Comparison of ENCODE assay signal across 9 cellular contexts in the genomic region with DNA sequence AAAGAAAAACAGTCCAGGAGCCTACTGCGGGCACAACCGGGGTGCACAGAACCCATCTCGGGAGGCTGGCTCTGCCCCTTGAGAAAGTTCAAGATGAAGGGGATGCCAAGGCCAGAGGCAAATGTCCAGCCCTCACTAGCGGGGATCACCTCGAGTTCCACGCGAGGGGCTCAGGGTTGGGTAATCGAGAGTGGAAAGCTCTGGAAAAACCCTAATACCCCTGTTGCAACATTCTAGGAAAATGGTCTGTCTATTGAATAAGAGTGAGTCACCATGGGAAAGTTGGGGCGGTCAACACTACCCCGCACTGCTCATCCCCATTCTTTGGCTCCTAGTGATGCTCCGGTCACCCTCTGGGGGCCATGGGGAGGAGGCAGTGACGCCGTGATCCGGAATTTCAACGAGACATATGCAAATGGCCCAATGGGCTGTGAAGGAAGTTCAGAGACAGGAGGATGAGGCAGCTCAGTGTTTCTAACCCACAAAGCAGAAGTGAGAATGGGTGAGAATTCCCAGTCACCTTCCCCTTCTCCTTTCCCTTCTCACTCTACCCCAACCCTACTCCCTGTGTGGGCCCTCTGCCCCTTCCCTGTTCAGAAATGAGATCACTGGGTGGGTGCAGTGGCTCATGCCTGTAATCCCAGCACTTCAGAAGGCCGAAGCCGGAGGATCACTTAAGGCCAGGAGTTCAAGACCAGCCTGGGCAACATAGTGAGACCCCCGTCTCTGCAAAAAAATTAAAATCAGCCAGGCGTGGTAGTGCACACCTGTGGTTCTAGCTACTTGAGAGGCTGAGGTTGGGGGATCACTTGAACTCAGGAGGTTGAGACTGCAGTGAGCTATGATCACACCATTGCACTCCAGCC. TPM values are rescaled to one million over a fixed set of nuclear protein-coding genes. Genes with fewer than 3 reads are reported as not detected.
DNase-seq lines count a peak whose midpoint lies in the region; ATAC-seq, FAIRE-seq and TF ChIP-seq lines count a peak whose summit lies in the region.
"Had no signal": no experiment of that assay in that cellular context is flagged by ENCODE, and none has a peak within 500 bp of the region (broad histone marks: within the 10 kb centered on the region; RNA-seq: fewer than 3 reads in every experiment).

No MANE protein-coding gene starts in this region.

- no peak for ATAC-seq in activated naive CD4-positive, alpha-beta T cell treated with anti-CD3 and anti-CD28 coated beads, Interleukin-2, amount 50 U/mL, for 72 hours

- intact Hi-C loops in colonic mucosa (cut with DNase I) (no loop called here), transverse colon (cut with DNase I; ENCODE audit: low total_unique reads) (no loop called here), vagina (cut with DNase I) (no loop called here)

- no peaks in the 10 kb centered on the region for H3K27me3 Mint-ChIP-seq in activated naive CD4-positive, alpha-beta T cell treated with anti-CD3 and anti-CD28 coated beads, Interleukin-2, amount 50 U/mL, for 24 hours

- H3K27me3 ChIP-seq in colonic mucosa (no peaks in the 10 kb centered on the region), transverse colon (no peaks in the 10 kb centered on the region), vagina (no peaks in the 10 kb centered on the region)

- H3K9me3 ChIP-seq in colonic mucosa (no peaks in the 10 kb centered on the region), transverse colon (no peaks in the 10 kb centered on the region), vagina (no peaks in the 10 kb centered on the region)

- TF ChIP-seq CTCF in colonic mucosa (IDR thresholded peaks at IDR 0.05) = no peak
- TF ChIP-seq CTCF in transverse colon (IDR thresholded peaks at IDR 0.05) = no peak
- no peak for TF ChIP-seq CTCF in vagina (IDR thresholded peaks at IDR 0.05)
- TF ChIP-seq CTCF in D721Med (IDR thresholded peaks at IDR 0.05; ENCODE audit: insufficient read depth, missing control alignments) = no peak

- TF ChIP-seq POLR2A in transverse colon (IDR thresholded peaks at IDR 0.05) = no peak
- TF ChIP-seq POLR2A in vagina (IDR thresholded peaks at IDR 0.05) = no peak

- H3K27ac Mint-ChIP-seq in activated naive CD4-positive, alpha-beta T cell treated with anti-CD3 and anti-CD28 coated beads, Interleukin-2, amount 50 U/mL, for 24 hours = peak overlapping the region; percentile 51
- H3K27ac Mint-ChIP-seq in activated naive CD4-positive, alpha-beta T cell treated with anti-CD3 and anti-CD28 coated beads, Interleukin-2, amount 50 U/mL, for 72 hours = no peak overlapping the region

- WGBS in transverse colon (ENCODE audit: low coverage in 1 of 2), 2 donors = 72 to 75% methylated on average over 8 to 19 of the region's 19 CpGs

- DNase-seq in activated naive CD4-positive, alpha-beta T cell treated with anti-CD3 and anti-CD28 coated beads, Interleukin-2, amount 50 U/mL, for 72 hours (ENCODE audit: low spot score in 2 of 2) = no peak
- DNase-seq in HS-5 (ENCODE audit: low read depth) (peak; percentile 95), colonic mucosa (peak; percentile 23), transverse colon (peak; percentile 64), NCI-H748 treated with DMSO at 0.1 percent for 48 hours (lab: John Stamatoyannopoulos, UW) (no peak), vagina (ENCODE audit: extremely low spot score in 2 of 2) (no peak), D721Med (ENCODE audit: insufficient read length, low spot score) (no peak)
- DNase-seq: NCI-H526 had no signal

- H3K36me3 ChIP-seq in colonic mucosa = no peaks in the 10 kb centered on the region
- H3K36me3 ChIP-seq in transverse colon = no peaks in the 10 kb centered on the region
- H3K36me3 ChIP-seq in vagina = no peaks in the 10 kb centered on the region

- no peak overlapping the region for H3K9ac ChIP-seq in colonic mucosa (ENCODE audit: low read depth in 2 of 2, low read length in 2 of 2)

- TF ChIP-seq EP300 in transverse colon (IDR thresholded peaks at IDR 0.05; ENCODE audit: low read depth) = no peak

- H3K36me3 Mint-ChIP-seq in activated naive CD4-positive, alpha-beta T cell treated with anti-CD3 and anti-CD28 coated beads, Interleukin-2, amount 50 U/mL, for 24 hours = no peaks in the 10 kb centered on the region
- H3K36me3 Mint-ChIP-seq in activated naive CD4-positive, alpha-beta T cell treated with anti-CD3 and anti-CD28 coated beads, Interleukin-2, amount 50 U/mL, for 72 hours = no peaks in the 10 kb centered on the region

- H3K4me1 Mint-ChIP-seq in activated naive CD4-positive, alpha-beta T cell treated with anti-CD3 and anti-CD28 coated beads, Interleukin-2, amount 50 U/mL, for 24 hours = peaks cover 48% of the 10 kb centered on the region

- no peak overlapping the region for H3K4me3 Mint-ChIP-seq in activated naive CD4-positive, alpha-beta T cell treated with anti-CD3 and anti-CD28 coated beads, Interleukin-2, amount 50 U/mL, for 24 hours

- H3K4me1 ChIP-seq in colonic mucosa = no peaks in the 10 kb centered on the region
- peaks cover 9 to 37% (median 17%) of the 10 kb centered on the region in 4 donors for H3K4me1 ChIP-seq in transverse colon
- peaks cover 6% of the 10 kb centered on the region for H3K4me1 ChIP-seq in vagina

- in situ Hi-C loops in transverse colon (cut with MboI; ENCODE audit: low pct_ligation_motif_present in 1 of 4, low pct_unique_long_range_greater_than_20kb in 1 of 4, low sequenced_read_pairs in 3 of 4) = no loop called here

- H3K27ac ChIP-seq in colonic mucosa (no peak overlapping the region), transverse colon (peak overlapping the region in 2 of 4 donors; percentile 43 to 95), vagina (no peak overlapping the region)

- no peak overlapping the region for H3K4me3 ChIP-seq in colonic mucosa
- H3K4me3 ChIP-seq in transverse colon = no peak overlapping the region
- no peak overlapping the region for H3K4me3 ChIP-seq in vagina

- H3K9me3 Mint-ChIP-seq in activated naive CD4-positive, alpha-beta T cell treated with anti-CD3 and anti-CD28 coated beads, Interleukin-2, amount 50 U/mL, for 24 hours = no peaks in the 10 kb centered on the region
- H3K9me3 Mint-ChIP-seq in activated naive CD4-positive, alpha-beta T cell treated with anti-CD3 and anti-CD28 coated beads, Interleukin-2, amount 50 U/mL, for 72 hours = no peaks in the 10 kb centered on the region

- FAIRE-seq in D721Med (lab: Jason Lieb, UNC) = no peak

RNA-seq across cellular contexts. Expression of a gene that starts 22.4 kb away (rescaled TPM):
- total RNA-seq in activated naive CD4-positive, alpha-beta T cell treated with anti-CD3 and anti-CD28 coated beads, Interleukin-2, amount 50 U/mL, for 72 hours = 100 to 1,000 TPM; 179 to 182 TPM
- total RNA-seq in colonic mucosa (10 to 100 TPM; 19.7 to 29.4 TPM), transverse colon (100 to 1,000 TPM in 1 of 4 donors, 10 to 100 TPM in 3; 22.3 to 230 (median 37.6) TPM), vagina (173 TPM)

RNA-seq across cellular contexts. Expression of a gene that starts 41.0 kb away (rescaled TPM):
- 100 to 1,000 TPM in 1 of 2 donors, 10 to 100 TPM in 1; 63.5 to 122 TPM for total RNA-seq in activated naive CD4-positive, alpha-beta T cell treated with anti-CD3 and anti-CD28 coated beads, Interleukin-2, amount 50 U/mL, for 72 hours
- total RNA-seq in colonic mucosa (10 to 100 TPM; 33.3 to 40.2 TPM), transverse colon (10 to 100 TPM; 32.1 to 77.6 (median 60.1) TPM), vagina (35.6 TPM)

Comparison
In these comparisons a context has a peak if more than half of its experiments do, and no peak if none do; other contexts are left out.
1. DNase-seq: peak in HS-5 (single experiment), colonic mucosa (single experiment) and transverse colon (single experiment); none in activated naive CD4-positive, alpha-beta T cell treated with anti-CD3 and anti-CD28 coated beads, Interleukin-2, amount 50 U/mL, for 72 hours (0 of 2), NCI-H748 treated with DMSO at 0.1 percent for 48 hours (single experiment), vagina (0 of 2) and D721Med (single experiment).